ENCODE assay signal across 8 cellular contexts in genomic region chr19:16572332-16573211, GRCh38. TPM values are rescaled to one million over a fixed set of nuclear protein-coding genes. Genes with fewer than 3 reads are reported as not detected.
DNase-seq lines count a peak whose midpoint lies in the region; ATAC-seq, FAIRE-seq and TF ChIP-seq lines count a peak whose summit lies in the region.

TSS of gene SLC35E1 (minus strand) at chr19:16572415. CDS start at chr19:16572364, 51 bp downstream.

- H3K4me2 ChIP-seq in DND-41 (ENCODE audit: insufficient read depth, low read length) (peak within 1 kb of the TSS; percentile 100), KMS-11 (peak within 1 kb of the TSS; percentile 96)

- intact Hi-C loops in esophagus muscularis mucosa (cut with DNase I), result loop anchor here (5.0 kb wide), 1 partner anchor 55 kb away; the partner anchor contains the start of gene MED26

- peaks cover 63% of the 10 kb centered on the region for H3K4me1 Mint-ChIP-seq in activated T-cell treated with anti-CD3 and anti-CD28 coated beads, Interleukin-2, amount 50 U/mL, for 72 hours (ENCODE audit: low read depth)

- H3K27me3 Mint-ChIP-seq in activated T-cell treated with anti-CD3 and anti-CD28 coated beads, Interleukin-2, amount 50 U/mL, for 72 hours (ENCODE audit: low read depth), result no peaks in the 10 kb centered on the region

- H3K36me3 ChIP-seq in DND-41 (ENCODE audit: insufficient read depth, low read length) (peaks cover 84% of the 10 kb centered on the region), KMS-11 (ENCODE audit: insufficient read depth) (no peaks in the 10 kb centered on the region), esophagus muscularis mucosa (peaks cover 25 to 56% (median 44%) of the 10 kb centered on the region in 4 donors), muscle layer of duodenum (ENCODE audit: control insufficient read depth in 1 of 2, insufficient read depth in 2 of 2, low read length in 2 of 2) (peaks cover 17 to 36% of the 10 kb centered on the region in 2 donors)

- no peaks in the 10 kb centered on the region for H3K9me3 Mint-ChIP-seq in activated T-cell treated with anti-CD3 and anti-CD28 coated beads, Interleukin-2, amount 50 U/mL, for 72 hours

- peak; percentile 93 for DNase-seq in DND-41
- DNase-seq in RCC 7860 (ENCODE audit: low spot score), result peak; percentile 85
- peak; percentile 94 for DNase-seq in activated T-cell treated with anti-CD3 and anti-CD28 coated beads, Interleukin-2, amount 50 U/mL, for 72 hours
- peak; percentile 99 for DNase-seq in esophagus muscularis mucosa (ENCODE audit: extremely low spot score)
- DNase-seq in stimulated activated CD8-positive, alpha-beta memory T cell treated with anti-CD3 and anti-CD28 coated beads, Interleukin-7, amount 100 ng/mL, for 24 hours (ENCODE audit: low read depth), result peak; percentile 87

- H4K20me1 ChIP-seq in DND-41 (ENCODE audit: insufficient read depth, low read length) (peaks cover 47% of the 10 kb centered on the region), KMS-11 (ENCODE audit: insufficient read depth) (no peaks in the 10 kb centered on the region)

- peak within 1 kb of the TSS; percentile 96 to 100 for H3K4me3 ChIP-seq in DND-41 (ENCODE audit: low read depth in 1 of 2, low read length in 2 of 2)
- no peak within 1 kb of the TSS for H3K4me3 ChIP-seq in KMS-11 (IDR thresholded peaks at IDR 0.05; ENCODE audit: insufficient read depth, low read depth, low read length)
- peak within 1 kb of the TSS; percentile 68 to 97 (median 72) for H3K4me3 ChIP-seq in esophagus muscularis mucosa
- H3K4me3 ChIP-seq in muscle layer of duodenum (ENCODE audit: low read depth in 1 of 2, low read length in 2 of 2), result peak within 1 kb of the TSS; percentile 91 to 97

- H3K9me3 ChIP-seq in DND-41 (ENCODE audit: insufficient read depth, low read length, severe bottlenecking), result no peaks in the 10 kb centered on the region
- H3K9me3 ChIP-seq in esophagus muscularis mucosa, result no peaks in the 10 kb centered on the region
- no peaks in the 10 kb centered on the region for H3K9me3 ChIP-seq in muscle layer of duodenum (ENCODE audit: control insufficient read depth in 1 of 2, low read length in 2 of 2)

- H3K4me3 Mint-ChIP-seq in activated T-cell treated with anti-CD3 and anti-CD28 coated beads, Interleukin-2, amount 50 U/mL, for 72 hours, result peak within 1 kb of the TSS; percentile 95 to 96

- ATAC-seq in DND-41 (ENCODE audit: insufficient read depth, low read depth), result peak; percentile 90
- peak; percentile 83 for ATAC-seq in GM21786 (IDR thresholded peaks at IDR 0.05; ENCODE audit: unreplicated experiment)
- ATAC-seq in activated T-cell treated with anti-CD3 and anti-CD28 coated beads, Interleukin-2, amount 50 U/mL, for 72 hours (replicated peaks in 1 of 2), result peak; percentile 96 to 98

- TF ChIP-seq POLR2A in esophagus muscularis mucosa (IDR thresholded peaks at IDR 0.05; ENCODE audit: low read depth), result peak; percentile 51

- peak within 1 kb of the TSS; percentile 96 for H3K9ac ChIP-seq in DND-41 (ENCODE audit: low read depth, low read length)
- H3K9ac ChIP-seq in KMS-11, result peak within 1 kb of the TSS; percentile 63; the same call in 1 of the 2 replicates

- no peaks in the 10 kb centered on the region for H3K27me3 ChIP-seq in DND-41 (ENCODE audit: insufficient read depth, low read length, poor library complexity)
- H3K27me3 ChIP-seq in KMS-11 (ENCODE audit: insufficient read depth, low read depth), result no peaks in the 10 kb centered on the region
- no peaks in the 10 kb centered on the region for H3K27me3 ChIP-seq in esophagus muscularis mucosa
- H3K27me3 ChIP-seq in muscle layer of duodenum (ENCODE audit: low read depth, low read length), result no peaks in the 10 kb centered on the region

- H3K27ac ChIP-seq in DND-41 (ENCODE audit: low read length), result peak within 1 kb of the TSS; percentile 96
- peak within 1 kb of the TSS; percentile 30; the same call in 1 of the 2 replicates for H3K27ac ChIP-seq in KMS-11
- peak within 1 kb of the TSS; percentile 78 to 91 (median 86) for H3K27ac ChIP-seq in esophagus muscularis mucosa (replicated peaks in 1 of 4)
- peak within 1 kb of the TSS; percentile 90 for H3K27ac ChIP-seq in muscle layer of duodenum (ENCODE audit: low read length)

- H3K4me1 ChIP-seq in DND-41 (ENCODE audit: insufficient read depth, low read length), result peaks cover 71% of the 10 kb centered on the region
- peaks cover 22% of the 10 kb centered on the region for H3K4me1 ChIP-seq in KMS-11 (ENCODE audit: low read depth, poor library complexity, severe bottlenecking)
- H3K4me1 ChIP-seq in esophagus muscularis mucosa, result peaks cover 29 to 79% (median 48%) of the 10 kb centered on the region in 4 donors
- H3K4me1 ChIP-seq in muscle layer of duodenum (ENCODE audit: control insufficient read depth in 1 of 2, insufficient read depth in 2 of 2, low read length in 2 of 2), result peaks cover 19 to 34% of the 10 kb centered on the region in 2 donors

- H3K27ac Mint-ChIP-seq in activated T-cell treated with anti-CD3 and anti-CD28 coated beads, Interleukin-2, amount 50 U/mL, for 72 hours, result peak within 1 kb of the TSS; percentile 91

- H3K36me3 Mint-ChIP-seq in activated T-cell treated with anti-CD3 and anti-CD28 coated beads, Interleukin-2, amount 50 U/mL, for 72 hours (ENCODE audit: insufficient read depth in 2 of 2), result peaks cover 6% of the 10 kb centered on the region in 2 donors

- 0% methylated on average over 21 of the region's 83 CpGs for WGBS in esophagus muscularis mucosa

- TF ChIP-seq EP300 in esophagus muscularis mucosa (IDR thresholded peaks at IDR 0.05), result no peak

- TF ChIP-seq CTCF in DND-41 (IDR thresholded peaks at IDR 0.05; ENCODE audit: borderline replicate concordance, extremely low read depth, low read length, poor library complexity, severe bottlenecking) (no peak), KMS-11 (conservative IDR thresholded peaks at IDR 0.05; ENCODE audit: low read depth, low read length) (no peak), esophagus muscularis mucosa (IDR thresholded peaks at IDR 0.05) (no peak)

- H2AFZ ChIP-seq in DND-41 (ENCODE audit: low read depth, low read length) (peak within 1 kb of the TSS; percentile 98), KMS-11 (ENCODE audit: low read depth) (peak within 1 kb of the TSS; percentile 47)

- H3K79me2 ChIP-seq in DND-41 (ENCODE audit: insufficient read depth, low read length), result peaks cover 96% of the 10 kb centered on the region
- H3K79me2 ChIP-seq in KMS-11 (ENCODE audit: insufficient read depth, low read depth), result peaks cover 62% of the 10 kb centered on the region; the same call in 1 of the 2 replicates

- no peak for FAIRE-seq in RCC 7860 (lab: Jason Lieb, UNC)

RNA-seq across cellular contexts. Expression of gene SLC35E1, which starts in this region (rescaled TPM):
- 10 to 100 TPM; 36.5 to 39.5 TPM for total RNA-seq in activated T-cell treated with anti-CD3 and anti-CD28 coated beads, Interleukin-2, amount 50 U/mL, for 72 hours
- 10 to 100 TPM; 22.8 to 39.7 (median 34.0) TPM for total RNA-seq in esophagus muscularis mucosa

Comparison
In these comparisons a context has a peak if more than half of its experiments do, and no peak if none do; other contexts are left out.
1. H3K27ac ChIP-seq: peak in every context shown above with its lines; median percentile 96 in DND-41; 90 in muscle layer of duodenum; 86 in esophagus muscularis mucosa; 30 in KMS-11.